Comparison of ENCODE assay signal across 31 cellular contexts in the genomic region with DNA sequence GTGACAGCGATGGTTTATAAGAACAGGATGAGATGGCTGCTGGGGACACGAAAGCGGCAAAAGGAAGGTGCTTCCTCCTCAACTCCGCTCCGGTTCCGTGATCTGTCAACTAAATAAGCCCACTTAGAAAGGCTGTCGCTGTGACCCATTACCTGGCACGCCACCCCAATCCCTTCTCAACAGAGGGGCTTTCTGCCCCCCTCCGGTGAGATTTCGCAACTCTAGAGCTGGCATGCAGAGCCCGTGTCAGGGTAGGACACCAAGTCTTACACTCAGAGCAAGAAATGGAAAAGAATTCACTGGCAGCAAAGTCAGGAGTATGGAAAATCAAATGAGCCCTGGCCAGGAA.
"Had no signal": no experiment of that assay in that cellular context is flagged by ENCODE, and none has a peak within 500 bp of the region (broad histone marks: within the 10 kb centered on the region; RNA-seq: fewer than 3 reads in every experiment).

No MANE protein-coding gene starts in this region.

- DNase-seq: activated CD4-positive, alpha-beta T cell treated with anti-CD3 and anti-CD28 coated beads for 48 hours; activated CD4-positive, alpha-beta T cell treated with anti-CD3 and anti-CD28 coated beads, Interleukin-2, amount 50 U/mL, for 48 hours; activated CD8-positive, alpha-beta memory T cell treated with anti-CD3 and anti-CD28 coated beads for 24 hours; activated effector memory CD4-positive, alpha-beta T cell treated with Interleukin-2 at 50 U/mL for 16 hours; activated naive CD4-positive, alpha-beta T cell treated with Interleukin-2 at 50 U/mL for 16 hours; adrenal gland; brain microvascular endothelial cell; central memory CD4-positive, alpha-beta T cell; effector CD4-positive, alpha-beta T cell; islet precursor cell; left cardiac atrium; mammary epithelial cell; natural killer cell; stimulated activated CD4-positive, alpha-beta T cell treated with anti-CD3 and anti-CD28 coated beads, Interleukin-12 subunit alpha, Interleukin-12 subunit beta, amount 100 ng/mL, for 4 hours; stimulated activated CD4-positive, alpha-beta T cell treated with anti-CD3 and anti-CD28 coated beads, Interleukin-4, amount 100 ng/mL, for 1 hour; stimulated activated naive CD8-positive, alpha-beta T cell treated with anti-CD3 and anti-CD28 coated beads, Interleukin-15, Interleukin-2, amounts not matched to agents 100 U/mL and 50 U/mL, for 24 hours; T-helper 9 cell; tibial artery; upper lobe of right lung had no signal

- ATAC-seq: activated CD4-positive, CD25-positive, alpha-beta regulatory T cell treated with anti-CD3 and anti-CD28 coated beads, Interleukin-2, amount 50 U/mL, for 24 hours; left cardiac atrium; natural killer cell; stimulated activated naive CD8-positive, alpha-beta T cell treated with anti-CD3 and anti-CD28 coated beads, Interleukin-15, Interleukin-2, amounts not matched to agents 100 U/mL and 50 U/mL, for 24 hours; upper lobe of right lung had no signal

- H3K9ac ChIP-seq: neural progenitor cell had no signal

- H3K36me3 ChIP-seq: adrenal gland, ascending aorta, brain microvascular endothelial cell, neural progenitor cell, tibial artery had no signal

- H3K4me2 ChIP-seq: hepatocyte had no signal

- H3K27me3 ChIP-seq: adrenal gland, ascending aorta, brain microvascular endothelial cell, hepatocyte, neural progenitor cell, tibial artery, upper lobe of right lung had no signal

- H3K4me3 Mint-ChIP-seq: activated naive CD8-positive, alpha-beta T cell; dendritic cell treated with granulocyte-macrophage colony-stimulating factor and Interleukin-4, amounts not matched to agents 40 ng/mL and 50 ng/mL, for 4 days; mesothelial cell of epicardium; natural killer cell; neural progenitor cell had no signal

- H3K27ac Mint-ChIP-seq: activated naive CD8-positive, alpha-beta T cell; dendritic cell treated with granulocyte-macrophage colony-stimulating factor and Interleukin-4, amounts not matched to agents 40 ng/mL and 50 ng/mL, for 4 days; mesothelial cell of epicardium; natural killer cell had no signal

- H3K4me1 Mint-ChIP-seq: natural killer cell had no signal

- H3K4me3 ChIP-seq: adrenal gland, ascending aorta, hepatocyte, neural progenitor cell, skin epidermis, tibial artery, upper lobe of right lung had no signal

- H3K27ac ChIP-seq: adrenal gland, ascending aorta, brain microvascular endothelial cell, hepatocyte, neural progenitor cell, skin epidermis, tibial artery, upper lobe of right lung, VCaP had no signal

- H2AFZ ChIP-seq: hepatocyte, neural progenitor cell had no signal

- H3K36me3 Mint-ChIP-seq: activated naive CD8-positive, alpha-beta T cell; natural killer cell had no signal

- H3K9me3 ChIP-seq: adrenal gland, ascending aorta, tibial artery, upper lobe of right lung had no signal

- FAIRE-seq: endometrium, frontal cortex, TTC549 had no signal

- H3K4me1 ChIP-seq: adrenal gland, ascending aorta, upper lobe of right lung had no signal

- H3K9me3 Mint-ChIP-seq: dendritic cell treated with granulocyte-macrophage colony-stimulating factor and Interleukin-4, amounts not matched to agents 40 ng/mL and 50 ng/mL, for 4 days; mesothelial cell of epicardium; natural killer cell; neural progenitor cell had no signal
